ENCODE assay signal across 8 cellular contexts in the genomic region with DNA sequence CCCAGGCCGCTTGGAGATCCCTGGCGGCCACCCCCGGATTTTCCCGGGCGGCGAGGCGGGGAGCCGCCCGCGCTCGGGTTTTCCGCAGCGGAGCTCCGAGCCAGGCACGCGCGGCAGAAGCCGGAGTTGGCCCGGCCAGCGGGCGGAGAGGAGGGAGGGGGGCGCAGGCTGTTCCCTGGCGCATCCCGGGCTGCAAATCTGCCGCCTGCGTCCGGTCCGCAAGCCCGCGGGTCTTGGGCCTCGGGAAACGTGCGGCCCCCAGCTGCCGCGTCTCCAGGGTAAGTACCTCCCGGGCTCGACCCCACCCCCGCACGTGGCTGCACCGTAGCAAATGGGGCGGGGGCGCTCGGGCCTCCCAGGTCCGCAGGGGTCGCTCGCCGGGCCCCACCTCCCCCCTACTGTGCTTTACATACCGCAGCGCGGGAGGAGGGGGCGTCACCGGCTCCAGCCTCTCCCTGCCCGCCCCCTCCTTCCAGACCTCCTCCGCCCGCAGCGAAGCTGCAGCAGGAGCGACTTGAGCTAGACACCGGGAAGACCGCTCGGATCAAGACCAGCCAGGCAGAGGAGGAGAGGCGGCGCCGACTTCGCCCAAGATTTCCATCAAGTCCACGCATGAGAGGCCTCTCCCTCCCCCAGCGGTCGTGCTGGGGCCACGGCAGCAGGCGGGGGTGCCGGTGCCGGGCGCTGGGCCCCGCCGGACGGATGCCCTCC. TPM values are rescaled to one million over a fixed set of nuclear protein-coding genes. Genes with fewer than 3 reads are reported as not detected.
DNase-seq lines count a peak whose midpoint lies in the region; ATAC-seq and TF ChIP-seq lines count a peak whose summit lies in the region.

No MANE protein-coding gene starts in this region.

- peak; percentile 59 for DNase-seq in GM23248
- peak; percentile 21 for DNase-seq in activated B cell treated with CpG ODN at 0.5 μM for 24 hours
- DNase-seq in left ventricle myocardium inferior = peak; percentile 37
- DNase-seq in sigmoid colon = peak; percentile 86
- no peak for DNase-seq in NCI-H526 treated with DMSO at 0.1 percent for 48 hours (lab: John Stamatoyannopoulos, UW)
- DNase-seq in Caco-2 = no peak

- H3K36me3 ChIP-seq in GM23248 (ENCODE audit: low read depth) (peaks cover 3% of the 10 kb centered on the region; the same call in 1 of the 2 replicates), left ventricle myocardium inferior (no peaks in the 10 kb centered on the region), sigmoid colon (no peaks in the 10 kb centered on the region), Caco-2 (ENCODE audit: control insufficient read depth, insufficient read depth, low read length) (no peaks in the 10 kb centered on the region)

- no peak for TF ChIP-seq POLR2A in sigmoid colon (IDR thresholded peaks at IDR 0.05)

- no TSS peak for BruUV-seq in Caco-2 (replicated peaks; lab: Mats Ljungman, UMichigan)

- CTCF ChIA-PET in activated B cell treated with CpG ODN at 0.5 μM for 24 hours (lab: Charles Lee) (interaction anchor here (1.9 kb wide), 1 partner anchor 245 kb away, joined by 4 read pairs; no protein-coding TSS in a partner anchor), Caco-2 (lab: Charles Lee) (no interaction called here)

- peaks cover 5% of the 10 kb centered on the region; the same call in 1 of the 2 replicates for H3F3A ChIP-seq in GM23248 (ENCODE audit: insufficient read depth)

- in situ Hi-C loops in GM23248 (cut with MboI) = no loop called here

- no peaks in the 10 kb centered on the region for H4K20me1 ChIP-seq in GM23248 (ENCODE audit: insufficient read depth)

- H3K4me1 ChIP-seq in GM23248 (ENCODE audit: insufficient read depth) (no peaks in the 10 kb centered on the region), left ventricle myocardium inferior (peaks cover 43% of the 10 kb centered on the region), sigmoid colon (peaks cover 0 to 61% (median 56%) of the 10 kb centered on the region in 4 donors), Caco-2 (no peaks in the 10 kb centered on the region)

- ATAC-seq in activated B cell treated with CpG ODN at 0.5 μM for 24 hours (ENCODE audit: low read depth) (no peak), GM19467 (IDR thresholded peaks at IDR 0.05; ENCODE audit: unreplicated experiment) (no peak), GM21529 (IDR thresholded peaks at IDR 0.05; ENCODE audit: unreplicated experiment) (no peak)

- intact Hi-C loops in activated B cell treated with CpG ODN at 0.5 μM for 24 hours (cut with micrococcal nuclease) = loop anchor here (1.0 kb wide), 2 partner anchors 81 to 240 kb away; no protein-coding TSS in a partner anchor
- intact Hi-C loops in left ventricle myocardium inferior (cut with micrococcal nuclease) = no loop called here
- intact Hi-C loops in sigmoid colon (cut with DNase I) = loop anchor here (2.0 to 10.0 kb wide), 5 partner anchors 40 to 1583 kb away; partner anchors contain the start of gene EPB41
- intact Hi-C loops in Caco-2 (cut with micrococcal nuclease; ENCODE audit: unreplicated experiment) = no loop called here

- H3K9me3 Mint-ChIP-seq in activated B cell treated with CpG ODN at 0.5 μM for 24 hours = no peaks in the 10 kb centered on the region
- H3K9me3 Mint-ChIP-seq in Caco-2 (ENCODE audit: unreplicated experiment) = no peaks in the 10 kb centered on the region

- H3K4me3 Mint-ChIP-seq in activated B cell treated with CpG ODN at 0.5 μM for 24 hours (peak overlapping the region; percentile 67), Caco-2 (ENCODE audit: unreplicated experiment) (no peak overlapping the region)

- H3K36me3 Mint-ChIP-seq in activated B cell treated with CpG ODN at 0.5 μM for 24 hours (ENCODE audit: low read depth) = peaks cover 25% of the 10 kb centered on the region
- peaks cover 7% of the 10 kb centered on the region for H3K36me3 Mint-ChIP-seq in Caco-2 (ENCODE audit: insufficient read depth, unreplicated experiment)

- H3K27ac Mint-ChIP-seq in activated B cell treated with CpG ODN at 0.5 μM for 24 hours (no peak overlapping the region), Caco-2 (ENCODE audit: unreplicated experiment) (no peak overlapping the region)

- H3K9me3 ChIP-seq in GM23248 (ENCODE audit: low read depth) (no peaks in the 10 kb centered on the region), left ventricle myocardium inferior (replicated peaks) (no peaks in the 10 kb centered on the region), sigmoid colon (no peaks in the 10 kb centered on the region), Caco-2 (no peaks in the 10 kb centered on the region)

- WGBS in GM23248 (ENCODE audit: low coverage in 1 of 2, low lambda C conversion rate in 2 of 2, missing lambda C conversion rate in 2 of 2), 2 experiments = 1% methylated on average over 38 of the region's 75 CpGs
- 2% methylated on average over 75 of the region's 75 CpGs for WGBS in sigmoid colon, 2 donors

- POLR2A ChIA-PET in activated B cell treated with CpG ODN at 0.5 μM for 24 hours (lab: Charles Lee) = interaction anchor here (0.6 to 1.1 kb wide), 2 partner anchors 59 to 336 kb away, joined by 3 to 4 read pairs; partner anchors contain the start of gene SRSF4
- POLR2A ChIA-PET in Caco-2 (lab: Charles Lee) = no interaction called here

- H2AFZ ChIP-seq in GM23248 = peak overlapping the region; percentile 62

- H3K27me3 ChIP-seq in GM23248 (replicated peaks; ENCODE audit: insufficient read depth) (no peaks in the 10 kb centered on the region), left ventricle myocardium inferior (ENCODE audit: low read depth) (peaks cover 41% of the 10 kb centered on the region), sigmoid colon (no peaks in the 10 kb centered on the region), Caco-2 (replicated peaks; ENCODE audit: control insufficient read depth, insufficient read depth, low read length) (no peaks in the 10 kb centered on the region)

- no peak for TF ChIP-seq EP300 in sigmoid colon (IDR thresholded peaks at IDR 0.05)

- H3K27me3 Mint-ChIP-seq in activated B cell treated with CpG ODN at 0.5 μM for 24 hours (peaks cover 10% of the 10 kb centered on the region), Caco-2 (ENCODE audit: insufficient read depth, unreplicated experiment) (no peaks in the 10 kb centered on the region)

- H3K9ac ChIP-seq in GM23248 = peak overlapping the region; percentile 89

- 0 out of 2 replicates have a peak, but pooled peaks cover 7% of the 10 kb centered on the region for H3K79me2 ChIP-seq in GM23248 (ENCODE audit: insufficient read depth)

- H3K9me2 ChIP-seq in GM23248 (ENCODE audit: insufficient read depth) = no peaks in the 10 kb centered on the region

- H3K4me3 ChIP-seq in GM23248 (peak overlapping the region; percentile 74), left ventricle myocardium inferior (peak overlapping the region; percentile 86), sigmoid colon (peak overlapping the region; percentile 48 to 75 (median 72)), Caco-2 (ENCODE audit: low read depth, low read length) (no peak overlapping the region)

- H3K27ac ChIP-seq in GM23248 (peak overlapping the region; percentile 85), left ventricle myocardium inferior (replicated peaks) (peak overlapping the region; percentile 96), sigmoid colon (peak overlapping the region; percentile 96 to 99 (median 99))

- TF ChIP-seq CTCF in activated B cell treated with CpG ODN at 0.5 μM for 24 hours (IDR thresholded peaks at IDR 0.05) (no peak), left ventricle myocardium inferior (IDR thresholded peaks at IDR 0.05; ENCODE audit: borderline replicate concordance) (no peak), sigmoid colon (IDR thresholded peaks at IDR 0.05) (no peak), Caco-2 (IDR thresholded peaks at IDR 0.05; ENCODE audit: insufficient read depth in 1 of 2, low read depth in 1 of 2, low read length in 1 of 2, severe bottlenecking in 1 of 2, unreplicated experiment in 1 of 2) (no peak)

- peak overlapping the region; percentile 66 for H3K4me2 ChIP-seq in GM23248 (ENCODE audit: unreplicated experiment)

- H3K4me1 Mint-ChIP-seq in activated B cell treated with CpG ODN at 0.5 μM for 24 hours (peaks cover 19% of the 10 kb centered on the region), Caco-2 (ENCODE audit: low read depth, unreplicated experiment) (no peaks in the 10 kb centered on the region)

RNA-seq across cellular contexts. Expression of gene TMEM200B, which starts 1.6 kb away (rescaled TPM):
- total RNA-seq in GM23248 (2014; rRNA removed; shearing (Covaris generic)) = 20.4 TPM in 2 replicates
- 5.1 and 6.3 TPM in 2 replicates for polyA plus RNA-seq in GM23248 (2016; fragmentation: Nextera tagmentation; extraction: Ambion mirVana)
- not detected in 2 replicates for total RNA-seq in activated B cell treated with CpG ODN at 0.5 μM for 24 hours
- 1.6 TPM for total RNA-seq in left ventricle myocardium inferior
- 10 to 100 TPM; 24.6 to 32.6 (median 31.3) TPM for total RNA-seq in sigmoid colon
- 1 to 10 TPM in 2 of 3 donors, under 1 TPM in 1; 0.23 to 5.5 (median 1.8) TPM for polyA plus RNA-seq in sigmoid colon
- 3.3 TPM in 2 replicates for total RNA-seq in Caco-2 (2022)

RNA-seq across cellular contexts. Expression of gene SRSF4, which starts 59.6 kb away (rescaled TPM):
- 36.3 and 45.0 TPM in 2 replicates for total RNA-seq in GM23248 (2014; rRNA removed; shearing (Covaris generic))
- polyA plus RNA-seq in GM23248 (2016; fragmentation: Nextera tagmentation; extraction: Ambion mirVana) (60.8 and 65.6 TPM in 2 replicates), sigmoid colon (10 to 100 TPM; 41.4 to 72.2 (median 54.6) TPM)
- total RNA-seq in activated B cell treated with CpG ODN at 0.5 μM for 24 hours (80.3 and 92.6 TPM in 2 replicates), left ventricle myocardium inferior (51.1 TPM), sigmoid colon (100 to 1,000 TPM in 2 of 4 donors, 10 to 100 TPM in 2; 80.3 to 110 (median 96.6) TPM), Caco-2 (2022) (44.1 and 45.8 TPM in 2 replicates)

Comparison
In these comparisons a context has a peak if more than half of its experiments do, and no peak if none do; other contexts are left out.
1. DNase-seq: peak in GM23248 (single experiment), activated B cell treated with CpG ODN at 0.5 μM for 24 hours (single experiment), left ventricle myocardium inferior (single experiment) and sigmoid colon (single experiment); none in NCI-H526 treated with DMSO at 0.1 percent for 48 hours (single experiment) and Caco-2 (0 of 2).
2. intact Hi-C loops: an anchor here in activated B cell treated with CpG ODN at 0.5 μM for 24 hours (1.0 kb wide) and sigmoid colon (2.0 to 10.0 kb wide); none called in left ventricle myocardium inferior and Caco-2.
3. Peak in every context shown above with its lines, with median percentiles within 50 percentile points of each other: H3K27ac ChIP-seq.